In genomic region chr3:195813916-195814486, GRCh38 we compare ENCODE assay signal across 1 cellular context.
A peak's percentile ranks its signal among the peaks of the same experiment; 100 is the strongest.
TF ChIP-seq lines count a peak whose summit lies in the region.

No MANE protein-coding gene starts in this region.

TF ChIP-seq in HEK293, 187 proteins besides CTCF, POLR2A, EP300 and RAD21 (continued from another document):
- TF ChIP-seq ZEB2 (tag by site-specific recombination; IDR thresholded peaks at IDR 0.05) (0 out of 2 replicates have a peak, but pooled peaks have one; percentile 34), ZNF747 (tag by site-specific recombination; IDR thresholded peaks at IDR 0.05) (no peak), SCRT1 (tag by site-specific recombination; IDR thresholded peaks at IDR 0.05; ENCODE audit: borderline replicate concordance) (peak; percentile 100)
